ENCODE assay signal across 30 cellular contexts in the genomic region with DNA sequence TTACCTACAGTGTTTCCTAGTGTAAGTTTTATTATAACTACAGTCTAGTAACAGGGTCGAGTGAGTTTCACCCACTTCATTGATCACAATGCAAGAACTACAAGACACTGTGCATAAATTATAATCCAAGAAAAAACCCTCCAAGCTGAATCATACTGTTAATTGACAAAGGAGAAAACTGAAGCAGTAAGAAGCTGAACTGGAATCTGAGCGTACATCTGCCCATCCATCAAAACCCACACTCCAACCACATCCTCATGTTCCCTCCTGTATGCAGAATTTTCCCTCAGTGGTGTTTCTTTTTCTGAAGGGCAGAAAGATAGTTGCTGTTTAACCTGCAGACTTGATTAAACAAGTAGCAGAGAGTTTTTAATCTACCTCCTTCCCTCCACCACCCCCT. TPM values are rescaled to one million over a fixed set of nuclear protein-coding genes. Genes with fewer than 3 reads are reported as not detected.
DNase-seq lines count a peak whose midpoint lies in the region; ATAC-seq and TF ChIP-seq lines count a peak whose summit lies in the region.
"Had no signal": no experiment of that assay in that cellular context is flagged by ENCODE, and none has a peak within 500 bp of the region (broad histone marks: within the 10 kb centered on the region; RNA-seq: fewer than 3 reads in every experiment).

No MANE protein-coding gene starts in this region.

- H3K4me3 ChIP-seq in BLaER1 (no peak overlapping the region), HEK293 (ENCODE audit: low read depth, low read length) (no peak overlapping the region), neural progenitor cell (no peak overlapping the region)
- H3K4me3 ChIP-seq: body of pancreas, left ventricle myocardium inferior, SJCRH30, tibial artery had no signal

- no peak overlapping the region for H3K9ac ChIP-seq in BLaER1
- H3K9ac ChIP-seq in neural progenitor cell, result peak overlapping the region; percentile 32

- H3K9me3 ChIP-seq in BLaER1 (no peaks in the 10 kb centered on the region), HEK293 (ENCODE audit: control insufficient read depth, insufficient read depth, low read depth, low read length) (no peaks in the 10 kb centered on the region), neural progenitor cell (ENCODE audit: low read depth) (no peaks in the 10 kb centered on the region)
- H3K9me3 ChIP-seq: body of pancreas, left ventricle myocardium inferior, SJCRH30, tibial artery had no signal

- CTCF ChIA-PET in HEK293 (lab: Yijun Ruan, JAX), result interaction anchor here (2.2 kb wide), 1 partner anchor 14 kb away, joined by 8 read pairs; no protein-coding TSS in a partner anchor

- peaks cover 5% of the 10 kb centered on the region; the same call in 1 of the 2 replicates for H3K36me3 ChIP-seq in BLaER1
- H3K36me3 ChIP-seq in HEK293 (ENCODE audit: control insufficient read depth in 2 of 2, insufficient read depth in 1 of 2, low read length in 2 of 2), result peaks cover 0 to 11% of the 10 kb centered on the region in 2 experiments; a peak in 1 of 3 replicates
- no peaks in the 10 kb centered on the region for H3K36me3 ChIP-seq in neural progenitor cell
- H3K36me3 ChIP-seq: left ventricle myocardium inferior, SJCRH30, tibial artery had no signal

- no peaks in the 10 kb centered on the region for H4K20me1 ChIP-seq in BLaER1
- no peaks in the 10 kb centered on the region for H4K20me1 ChIP-seq in neural progenitor cell (ENCODE audit: low read depth)

- H3K4me1 Mint-ChIP-seq in neural progenitor cell, result peaks cover 3% of the 10 kb centered on the region
- H3K4me1 Mint-ChIP-seq: activated B cell treated with CpG ODN at 0.5 μM for 24 hours; activated naive CD8-positive, alpha-beta T cell treated with anti-CD3 and anti-CD28 coated beads, Interleukin-2, amount 50 U/mL, for 24 hours; central memory CD8-positive, alpha-beta T cell; neural crest cell had no signal

- no peaks in the 10 kb centered on the region for H3F3A ChIP-seq in neural progenitor cell (ENCODE audit: low read depth)

- no peak overlapping the region for H3K27ac ChIP-seq in BLaER1
- H3K27ac ChIP-seq in HEK293 (ENCODE audit: extremely low read depth, low read depth, low read length), result no peak overlapping the region
- H3K27ac ChIP-seq in VCaP, result peak overlapping the region; percentile 82
- H3K27ac ChIP-seq in neural progenitor cell, result no peak overlapping the region
- H3K27ac ChIP-seq: body of pancreas, left ventricle myocardium inferior, tibial artery had no signal

- ATAC-seq in GM18907 (IDR thresholded peaks at IDR 0.05; ENCODE audit: unreplicated experiment), result no peak
- ATAC-seq: activated naive CD8-positive, alpha-beta T cell treated with anti-CD3 and anti-CD28 coated beads, Interleukin-2, amount 50 U/mL, for 24 hours; body of pancreas; effector memory CD8-positive, alpha-beta T cell; HCT116; sciatic nerve had no signal

- DNase-seq in neural progenitor cell (ENCODE audit: low spot score) (no peak), NCI-H345 (lab: John Stamatoyannopoulos, UW) (no peak)
- no peak for DNase-seq in activated CD4-positive, CD25-positive, alpha-beta regulatory T cell (lab: John Stamatoyannopoulos, UW)
- DNase-seq: activated B cell treated with CpG ODN at 0.5 μM for 24 hours; activated CD4-positive, alpha-beta T cell treated with anti-CD3 and anti-CD28 coated beads, Interleukin-2, amount 50 U/mL, for 1 hour; activated effector memory CD4-positive, alpha-beta T cell treated with anti-CD3 and anti-CD28 coated beads, Interleukin-2, amount 50 U/mL, for 16 hours; activated naive CD8-positive, alpha-beta T cell treated with anti-CD3 and anti-CD28 coated beads, Interleukin-2, amount 50 U/mL, for 24 hours; activated T-cell treated with anti-CD3 and anti-CD28 coated beads, Interleukin-2, amount 50 U/mL, for 24 hours; body of pancreas; C1 segment of cervical spinal cord; COR-L47; DMS53; effector memory CD8-positive, alpha-beta T cell; left ventricle myocardium inferior; mesendoderm; NCI-H2081; NCI-H748 treated with DMSO at 0.1 percent for 48 hours; SJCRH30; stimulated activated CD4-positive, alpha-beta T cell treated with anti-CD3 and anti-CD28 coated beads, Interleukin-4, amount 100 ng/mL, for 24 hours; T-helper 9 cell; tibial artery had no signal

- H3K27me3 ChIP-seq in BLaER1, result no peaks in the 10 kb centered on the region
- H3K27me3 ChIP-seq in neural progenitor cell, result no peaks in the 10 kb centered on the region
- H3K27me3 ChIP-seq: body of pancreas, SJCRH30, tibial artery had no signal

- H3K4me1 ChIP-seq in BLaER1, result peaks cover 31% of the 10 kb centered on the region
- 0 out of 2 replicates have a peak, but pooled peaks cover 3% of the 10 kb centered on the region for H3K4me1 ChIP-seq in HEK293 (ENCODE audit: control insufficient read depth, insufficient read depth, low read length)
- H3K4me1 ChIP-seq in neural progenitor cell, result peaks cover 6% of the 10 kb centered on the region
- H3K4me1 ChIP-seq: body of pancreas, tibial artery had no signal

- peaks cover 2% of the 10 kb centered on the region for H3K36me3 Mint-ChIP-seq in neural progenitor cell
- H3K36me3 Mint-ChIP-seq: IgD-negative memory B cell had no signal

- no peak overlapping the region for H3K27ac Mint-ChIP-seq in neural progenitor cell
- H3K27ac Mint-ChIP-seq: activated B cell treated with CpG ODN at 0.5 μM for 24 hours; activated naive CD8-positive, alpha-beta T cell treated with anti-CD3 and anti-CD28 coated beads, Interleukin-2, amount 50 U/mL, for 24 hours; activated T-cell treated with anti-CD3 and anti-CD28 coated beads, Interleukin-2, amount 50 U/mL, for 24 hours; effector memory CD8-positive, alpha-beta T cell; IgD-negative memory B cell had no signal

- no peak overlapping the region for H3K4me3 Mint-ChIP-seq in neural progenitor cell
- H3K4me3 Mint-ChIP-seq: activated B cell treated with CpG ODN at 0.5 μM for 24 hours; activated naive CD8-positive, alpha-beta T cell treated with anti-CD3 and anti-CD28 coated beads, Interleukin-2, amount 50 U/mL, for 24 hours; activated T-cell treated with anti-CD3 and anti-CD28 coated beads, Interleukin-2, amount 50 U/mL, for 24 hours; central memory CD8-positive, alpha-beta T cell; effector memory CD8-positive, alpha-beta T cell; IgD-negative memory B cell; neural crest cell had no signal

- no peaks in the 10 kb centered on the region for H3K27me3 Mint-ChIP-seq in neural progenitor cell (ENCODE audit: insufficient read depth, low read depth)
- H3K27me3 Mint-ChIP-seq: activated B cell treated with CpG ODN at 0.5 μM for 24 hours; activated naive CD8-positive, alpha-beta T cell treated with anti-CD3 and anti-CD28 coated beads, Interleukin-2, amount 50 U/mL, for 24 hours; activated T-cell treated with anti-CD3 and anti-CD28 coated beads, Interleukin-2, amount 50 U/mL, for 24 hours; central memory CD8-positive, alpha-beta T cell; effector memory CD8-positive, alpha-beta T cell; IgD-negative memory B cell had no signal

- no peaks in the 10 kb centered on the region for H3K9me3 Mint-ChIP-seq in neural progenitor cell
- H3K9me3 Mint-ChIP-seq: activated B cell treated with CpG ODN at 0.5 μM for 24 hours; activated naive CD8-positive, alpha-beta T cell treated with anti-CD3 and anti-CD28 coated beads, Interleukin-2, amount 50 U/mL, for 24 hours; activated T-cell treated with anti-CD3 and anti-CD28 coated beads, Interleukin-2, amount 50 U/mL, for 24 hours; central memory CD8-positive, alpha-beta T cell had no signal

- peak overlapping the region; percentile 49; the same call in 1 of the 2 replicates for H3K4me2 ChIP-seq in BLaER1
- no peak overlapping the region for H3K4me2 ChIP-seq in neural progenitor cell

- no peaks in the 10 kb centered on the region for H3K79me2 ChIP-seq in neural progenitor cell (ENCODE audit: low read depth)

- no peak overlapping the region for H2AFZ ChIP-seq in neural progenitor cell (replicated peaks)

- POLR2A ChIA-PET in HEK293 (lab: Yijun Ruan, JAX), result no interaction called here

- no peak for TF ChIP-seq CTCF in HEK293 (tag by site-specific recombination; IDR thresholded peaks at IDR 0.05)
- TF ChIP-seq CTCF in VCaP (conservative IDR thresholded peaks at IDR 0.05), result no peak
- no peak for TF ChIP-seq CTCF in neural progenitor cell (IDR thresholded peaks at IDR 0.05)

TF ChIP-seq in HEK293, 187 proteins besides CTCF, POLR2A, EP300 and RAD21 (continues in another document):
- TF ChIP-seq, protein P1, sequence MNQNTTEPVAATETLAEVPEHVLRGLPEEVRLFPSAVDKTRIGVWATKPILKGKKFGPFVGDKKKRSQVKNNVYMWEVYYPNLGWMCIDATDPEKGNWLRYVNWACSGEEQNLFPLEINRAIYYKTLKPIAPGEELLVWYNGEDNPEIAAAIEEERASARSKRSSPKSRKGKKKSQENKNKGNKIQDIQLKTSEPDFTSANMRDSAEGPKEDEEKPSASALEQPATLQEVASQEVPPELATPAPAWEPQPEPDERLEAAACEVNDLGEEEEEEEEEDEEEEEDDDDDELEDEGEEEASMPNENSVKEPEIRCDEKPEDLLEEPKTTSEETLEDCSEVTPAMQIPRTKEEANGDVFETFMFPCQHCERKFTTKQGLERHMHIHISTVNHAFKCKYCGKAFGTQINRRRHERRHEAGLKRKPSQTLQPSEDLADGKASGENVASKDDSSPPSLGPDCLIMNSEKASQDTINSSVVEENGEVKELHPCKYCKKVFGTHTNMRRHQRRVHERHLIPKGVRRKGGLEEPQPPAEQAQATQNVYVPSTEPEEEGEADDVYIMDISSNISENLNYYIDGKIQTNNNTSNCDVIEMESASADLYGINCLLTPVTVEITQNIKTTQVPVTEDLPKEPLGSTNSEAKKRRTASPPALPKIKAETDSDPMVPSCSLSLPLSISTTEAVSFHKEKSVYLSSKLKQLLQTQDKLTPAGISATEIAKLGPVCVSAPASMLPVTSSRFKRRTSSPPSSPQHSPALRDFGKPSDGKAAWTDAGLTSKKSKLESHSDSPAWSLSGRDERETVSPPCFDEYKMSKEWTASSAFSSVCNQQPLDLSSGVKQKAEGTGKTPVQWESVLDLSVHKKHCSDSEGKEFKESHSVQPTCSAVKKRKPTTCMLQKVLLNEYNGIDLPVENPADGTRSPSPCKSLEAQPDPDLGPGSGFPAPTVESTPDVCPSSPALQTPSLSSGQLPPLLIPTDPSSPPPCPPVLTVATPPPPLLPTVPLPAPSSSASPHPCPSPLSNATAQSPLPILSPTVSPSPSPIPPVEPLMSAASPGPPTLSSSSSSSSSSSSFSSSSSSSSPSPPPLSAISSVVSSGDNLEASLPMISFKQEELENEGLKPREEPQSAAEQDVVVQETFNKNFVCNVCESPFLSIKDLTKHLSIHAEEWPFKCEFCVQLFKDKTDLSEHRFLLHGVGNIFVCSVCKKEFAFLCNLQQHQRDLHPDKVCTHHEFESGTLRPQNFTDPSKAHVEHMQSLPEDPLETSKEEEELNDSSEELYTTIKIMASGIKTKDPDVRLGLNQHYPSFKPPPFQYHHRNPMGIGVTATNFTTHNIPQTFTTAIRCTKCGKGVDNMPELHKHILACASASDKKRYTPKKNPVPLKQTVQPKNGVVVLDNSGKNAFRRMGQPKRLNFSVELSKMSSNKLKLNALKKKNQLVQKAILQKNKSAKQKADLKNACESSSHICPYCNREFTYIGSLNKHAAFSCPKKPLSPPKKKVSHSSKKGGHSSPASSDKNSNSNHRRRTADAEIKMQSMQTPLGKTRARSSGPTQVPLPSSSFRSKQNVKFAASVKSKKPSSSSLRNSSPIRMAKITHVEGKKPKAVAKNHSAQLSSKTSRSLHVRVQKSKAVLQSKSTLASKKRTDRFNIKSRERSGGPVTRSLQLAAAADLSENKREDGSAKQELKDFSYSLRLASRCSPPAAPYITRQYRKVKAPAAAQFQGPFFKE (tag by site-specific recombination; IDR thresholded peaks at IDR 0.05; ENCODE audit: borderline replicate concordance), result no peak

RNA-seq across cellular contexts. Expression of a gene that starts 49.5 kb away (rescaled TPM):
- 45.2 and 56.1 TPM in 2 replicates for total RNA-seq in neural progenitor cell (ENCODE audit: low replicate concordance)
